ENCODE assay signal across 23 cellular contexts in the genomic region with DNA sequence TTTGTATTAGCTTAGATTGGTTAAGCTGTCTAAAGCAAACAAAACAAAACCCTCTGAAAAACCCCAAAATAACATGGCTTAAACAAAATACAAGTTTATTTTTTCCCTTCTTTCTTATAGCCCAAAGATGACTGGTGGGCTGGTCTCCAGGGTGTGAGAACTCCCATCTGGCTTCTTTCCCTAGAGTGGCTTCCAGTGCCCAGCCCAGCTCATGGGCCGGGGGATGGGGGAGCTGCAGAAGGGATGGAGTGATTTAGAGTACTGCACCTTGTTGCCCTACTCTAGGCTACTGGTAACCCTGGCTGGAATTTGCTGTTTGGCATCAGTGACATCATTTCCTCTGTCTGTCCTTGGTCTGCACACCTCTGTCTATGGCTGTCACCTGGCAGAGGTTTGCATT.
DNase-seq lines count a peak whose midpoint lies in the region; ATAC-seq and TF ChIP-seq lines count a peak whose summit lies in the region.
"Had no signal": no experiment of that assay in that cellular context is flagged by ENCODE, and none has a peak within 500 bp of the region (broad histone marks: within the 10 kb centered on the region; RNA-seq: fewer than 3 reads in every experiment).

No MANE protein-coding gene starts in this region.

- H3K79me2 ChIP-seq in mesendoderm (ENCODE audit: control insufficient read depth, insufficient read depth, low read length), result no peaks in the 10 kb centered on the region

- H3K9me3 ChIP-seq in SK-N-MC (ENCODE audit: low read depth, low read length) (no peaks in the 10 kb centered on the region), subcutaneous abdominal adipose tissue (ENCODE audit: control insufficient read depth in 5 of 5, low read length in 5 of 5) (no peaks in the 10 kb centered on the region)
- H3K9me3 ChIP-seq: prostate gland, upper lobe of left lung had no signal

- no peak overlapping the region for H3K4me2 ChIP-seq in mesendoderm (ENCODE audit: low read length)

- no peak overlapping the region for H2AK5ac ChIP-seq in mesendoderm (ENCODE audit: low read length)

- H2BK5ac ChIP-seq in mesendoderm (ENCODE audit: low read length), result no peak overlapping the region

- no peak overlapping the region for H3K23ac ChIP-seq in mesendoderm (ENCODE audit: low read length)

- no peak overlapping the region for H3K9ac ChIP-seq in SK-N-MC (ENCODE audit: insufficient read length)
- H3K9ac ChIP-seq in mesendoderm (ENCODE audit: low read length), result no peak overlapping the region
- no peak overlapping the region for H3K9ac ChIP-seq in subcutaneous abdominal adipose tissue (ENCODE audit: low read length in 5 of 5)

- no peak overlapping the region for H3K4me3 Mint-ChIP-seq in osteocyte (ENCODE audit: unreplicated experiment)
- H3K4me3 Mint-ChIP-seq: activated naive CD8-positive, alpha-beta T cell treated with anti-CD3 and anti-CD28 coated beads for 36 hours; B cell; endodermal cell; neural crest cell; stimulated activated memory B cell treated with anti-CD40 and anti-IgM and Interleukin-4, amounts not matched to agents 10 μg/mL and 1 μg/mL and 100 μg/mL, for 72 hours had no signal

- H3K4me3 ChIP-seq in SK-N-MC, result no peak overlapping the region
- no peak overlapping the region for H3K4me3 ChIP-seq in mesendoderm (ENCODE audit: low read length)
- no peak overlapping the region for H3K4me3 ChIP-seq in subcutaneous abdominal adipose tissue (ENCODE audit: low read depth in 1 of 5, low read length in 5 of 5)
- H3K4me3 ChIP-seq: prostate gland, skin epidermis, upper lobe of left lung had no signal

- H3K27me3 ChIP-seq in mesendoderm (ENCODE audit: insufficient read depth, low read length, poor library complexity), result no peaks in the 10 kb centered on the region
- no peaks in the 10 kb centered on the region for H3K27me3 ChIP-seq in subcutaneous abdominal adipose tissue (ENCODE audit: control insufficient read depth in 5 of 5, insufficient read depth in 4 of 5, low read length in 5 of 5)
- H3K27me3 ChIP-seq: upper lobe of left lung had no signal

- peak; percentile 16 for DNase-seq in NCI-H748 (lab: John Stamatoyannopoulos, UW; ENCODE audit: unreplicated experiment)
- no peak for DNase-seq in NCI-H748 treated with DMSO at 0.1 percent for 48 hours (lab: John Stamatoyannopoulos, UW)
- DNase-seq in SK-N-MC (ENCODE audit: low read depth, low spot score), result no peak
- DNase-seq in mesendoderm, result no peak
- no peak for DNase-seq in DMS79 treated with DMSO at 0.1 percent for 48 hours (lab: John Stamatoyannopoulos, UW)
- no peak for DNase-seq in osteocyte (ENCODE audit: extremely low spot score, unreplicated experiment)
- DNase-seq: activated CD4-positive, alpha-beta T cell treated with anti-CD3 and anti-CD28 coated beads, Interleukin-2, amount 50 U/mL, for 1 hour; activated naive CD8-positive, alpha-beta T cell treated with anti-CD3 and anti-CD28 coated beads for 36 hours; endodermal cell; left cardiac atrium; NCI-H1105; NCI-H2029 treated with DMSO at 0.1 percent for 48 hours; upper lobe of left lung; WERI-Rb-1 had no signal

- H3K4ac ChIP-seq in mesendoderm (ENCODE audit: low read depth, low read length), result no peak overlapping the region

- no peaks in the 10 kb centered on the region for H3K36me3 Mint-ChIP-seq in osteocyte (ENCODE audit: unreplicated experiment)
- H3K36me3 Mint-ChIP-seq: activated naive CD8-positive, alpha-beta T cell treated with anti-CD3 and anti-CD28 coated beads for 36 hours; stimulated activated memory B cell treated with anti-CD40 and anti-IgM and Interleukin-4, amounts not matched to agents 10 μg/mL and 1 μg/mL and 100 μg/mL, for 72 hours had no signal

- H3K4me1 ChIP-seq in mesendoderm (ENCODE audit: control insufficient read depth, low read depth, low read length), result peaks cover 12% of the 10 kb centered on the region
- H3K4me1 ChIP-seq in subcutaneous abdominal adipose tissue (ENCODE audit: control insufficient read depth in 5 of 5, insufficient read depth in 5 of 5, low read length in 5 of 5), result peaks cover 0 to 73% (median 54%) of the 10 kb centered on the region in 5 donors

- no peaks in the 10 kb centered on the region for H3K36me3 ChIP-seq in SK-N-MC (ENCODE audit: insufficient read depth, low read length)
- no peaks in the 10 kb centered on the region for H3K36me3 ChIP-seq in mesendoderm (ENCODE audit: control insufficient read depth, insufficient read depth, low read length)
- H3K36me3 ChIP-seq in subcutaneous abdominal adipose tissue (ENCODE audit: control insufficient read depth in 5 of 5, insufficient read depth in 5 of 5, low read length in 5 of 5), result no peaks in the 10 kb centered on the region
- H3K36me3 ChIP-seq: prostate gland, upper lobe of left lung, WERI-Rb-1 had no signal

- no peak overlapping the region for H4K5ac ChIP-seq in mesendoderm (ENCODE audit: low read length)

- WGBS in mesendoderm (ENCODE audit: extremely low coverage, insufficient coverage, low lambda C conversion rate), result no CpG with 5 or more reads among the region's 1 CpG

- H4K8ac ChIP-seq in mesendoderm (ENCODE audit: low read depth, low read length), result no peak overlapping the region

- H2BK15ac ChIP-seq in mesendoderm (replicated peaks; ENCODE audit: low read depth), result peak overlapping the region; percentile 75

- H3K27me3 Mint-ChIP-seq in osteocyte (ENCODE audit: unreplicated experiment), result no peaks in the 10 kb centered on the region
- H3K27me3 Mint-ChIP-seq: activated naive CD8-positive, alpha-beta T cell treated with anti-CD3 and anti-CD28 coated beads for 36 hours; B cell; stimulated activated memory B cell treated with anti-CD40 and anti-IgM and Interleukin-4, amounts not matched to agents 10 μg/mL and 1 μg/mL and 100 μg/mL, for 72 hours had no signal

- H3K18ac ChIP-seq in mesendoderm (ENCODE audit: low read length), result no peak overlapping the region

- peaks cover 29% of the 10 kb centered on the region for H3K4me1 Mint-ChIP-seq in osteocyte (ENCODE audit: unreplicated experiment)
- H3K4me1 Mint-ChIP-seq: activated naive CD8-positive, alpha-beta T cell treated with anti-CD3 and anti-CD28 coated beads for 36 hours; B cell; stimulated activated memory B cell treated with anti-CD40 and anti-IgM and Interleukin-4, amounts not matched to agents 10 μg/mL and 1 μg/mL and 100 μg/mL, for 72 hours had no signal

- no peak overlapping the region for H3K56ac ChIP-seq in mesendoderm (ENCODE audit: low read length)

- H3K79me1 ChIP-seq in mesendoderm (ENCODE audit: low read length), result peaks cover 10% of the 10 kb centered on the region

- H3K27ac ChIP-seq in SK-N-MC (peak overlapping the region; percentile 36; the same call in 1 of the 2 replicates), mesendoderm (ENCODE audit: low read depth, low read length) (no peak overlapping the region), subcutaneous abdominal adipose tissue (ENCODE audit: low read depth, low read length) (peak overlapping the region; percentile 26)
- H3K27ac ChIP-seq: WERI-Rb-1 had no signal

- no peak for ATAC-seq in GM19351 (IDR thresholded peaks at IDR 0.05; ENCODE audit: unreplicated experiment)
- ATAC-seq: HepG2 had no signal

- H3K9me3 Mint-ChIP-seq in osteocyte (ENCODE audit: unreplicated experiment), result no peaks in the 10 kb centered on the region
- H3K9me3 Mint-ChIP-seq: activated naive CD8-positive, alpha-beta T cell treated with anti-CD3 and anti-CD28 coated beads for 36 hours; activated T-helper 2 cell treated with anti-CD3 and anti-CD28 coated beads, Interferon-gamma antibody, Interleukin-2, Interleukin-4, amounts not matched to agents 10 μg/mL and 5 μg/mL and 100 μg/mL, durations not matched to agents 14 hours and 24 hours and 36 hours; endodermal cell; stimulated activated memory B cell treated with anti-CD40 and anti-IgM and Interleukin-4, amounts not matched to agents 10 μg/mL and 1 μg/mL and 100 μg/mL, for 72 hours had no signal

- H3K27ac Mint-ChIP-seq in osteocyte (ENCODE audit: unreplicated experiment), result no peak overlapping the region
- H3K27ac Mint-ChIP-seq: activated naive CD8-positive, alpha-beta T cell treated with anti-CD3 and anti-CD28 coated beads for 36 hours; activated T-helper 2 cell treated with anti-CD3 and anti-CD28 coated beads, Interferon-gamma antibody, Interleukin-2, Interleukin-4, amounts not matched to agents 10 μg/mL and 5 μg/mL and 100 μg/mL, durations not matched to agents 14 hours and 24 hours and 36 hours; B cell; endodermal cell; stimulated activated memory B cell treated with anti-CD40 and anti-IgM and Interleukin-4, amounts not matched to agents 10 μg/mL and 1 μg/mL and 100 μg/mL, for 72 hours had no signal

- no peak overlapping the region for H2BK120ac ChIP-seq in mesendoderm (ENCODE audit: low read depth, low read length)

- TF ChIP-seq CTCF in osteocyte (IDR thresholded peaks at IDR 0.05), result no peak
